Comparison of ENCODE assay signal across 8 cellular contexts in genomic region chr14:51989293-51990234, GRCh38. TPM values are rescaled to one million over a fixed set of nuclear protein-coding genes. Genes with fewer than 3 reads are reported as not detected.
DNase-seq lines count a peak whose midpoint lies in the region; TF ChIP-seq lines count a peak whose summit lies in the region.

RTRAF (plus strand) TSS chr14:51989546; CDS start chr14:51989640, 94 bp downstream.

- H3K4me3 ChIP-seq in H7 (ENCODE audit: insufficient read depth, low read depth, low read length) (peak within 1 kb of the TSS; percentile 97), stomach smooth muscle (ENCODE audit: low read length in 2 of 2) (peak within 1 kb of the TSS; percentile 76 to 92)

- H3K9me3 ChIP-seq in stomach smooth muscle (ENCODE audit: control insufficient read depth in 2 of 2, low read length in 2 of 2): no peaks in the 10 kb centered on the region

- peak within 1 kb of the TSS; percentile 98 for H3K4me3 Mint-ChIP-seq in neural crest cell

- H3K36me3 ChIP-seq in H7 (replicated peaks; ENCODE audit: control insufficient read depth, insufficient read depth, low read length) (peaks cover 12% of the 10 kb centered on the region), stomach smooth muscle (ENCODE audit: control insufficient read depth in 2 of 2, insufficient read depth in 2 of 2, low read length in 2 of 2) (peaks cover 4 to 18% of the 10 kb centered on the region in 2 donors)

- H3K4me1 Mint-ChIP-seq in neural crest cell: peaks cover 35% of the 10 kb centered on the region

- no peaks in the 10 kb centered on the region for H3K27me3 Mint-ChIP-seq in neural crest cell (ENCODE audit: low read depth)

- peak within 1 kb of the TSS; percentile 82 to 90 for H3K9ac ChIP-seq in stomach smooth muscle (ENCODE audit: low read length in 2 of 2)

- H3K9me3 Mint-ChIP-seq in neural crest cell: no peaks in the 10 kb centered on the region

- peaks cover 7% of the 10 kb centered on the region for H3K4me1 ChIP-seq in stomach smooth muscle (ENCODE audit: control insufficient read depth, insufficient read depth, low read length)

- peak within 1 kb of the TSS; percentile 99 for H3K27ac Mint-ChIP-seq in neural crest cell (ENCODE audit: unreplicated experiment)

- no peak for TF ChIP-seq CTCF in neural crest cell (conservative IDR thresholded peaks at IDR 0.05)

- DNase-seq in ELR (ENCODE audit: low read depth): peak; percentile 92
- DNase-seq in H7: peak; percentile 92
- DNase-seq in M059J (ENCODE audit: low read depth): peak; percentile 89
- peak; percentile 87 to 91 for DNase-seq in SHP77 (lab: John Stamatoyannopoulos, UW)
- peak; percentile 86 for DNase-seq in activated gamma-delta T cell (lab: John Stamatoyannopoulos, UW)
- DNase-seq in fibroblast of the conjunctiva (ENCODE audit: low read depth): peak; percentile 86
- DNase-seq in neural crest cell (ENCODE audit: low read depth, low spot score): peak; percentile 83

- H3K27ac ChIP-seq in stomach smooth muscle (ENCODE audit: low read length): peak within 1 kb of the TSS; percentile 78

- H3K27me3 ChIP-seq in H7 (ENCODE audit: control insufficient read depth, insufficient read depth, low read length) (no peaks in the 10 kb centered on the region), stomach smooth muscle (ENCODE audit: control insufficient read depth in 1 of 2, insufficient read depth in 2 of 2, low read length in 2 of 2) (no peaks in the 10 kb centered on the region)

- H3K36me3 Mint-ChIP-seq in neural crest cell (ENCODE audit: low read depth): no peaks in the 10 kb centered on the region

RNA-seq across cellular contexts. Expression of gene RTRAF, which starts in this region (rescaled TPM):
- total RNA-seq in H7 (2014; rRNA removed; shearing (Covaris generic)): 321 and 401 TPM in 2 replicates
- 146 and 189 TPM in 2 replicates for total RNA-seq in M059J (2014; rRNA removed; shearing (Covaris generic))
- 309 and 315 TPM in 2 replicates for total RNA-seq in neural crest cell

Comparison
In these comparisons a context has a peak if more than half of its experiments do, and no peak if none do; other contexts are left out.
1. Peak in every context shown above with its lines: DNase-seq, H3K4me3 ChIP-seq and H3K27ac ChIP-seq.